Comparison of ENCODE assay signal across 9 cellular contexts in the genomic region with DNA sequence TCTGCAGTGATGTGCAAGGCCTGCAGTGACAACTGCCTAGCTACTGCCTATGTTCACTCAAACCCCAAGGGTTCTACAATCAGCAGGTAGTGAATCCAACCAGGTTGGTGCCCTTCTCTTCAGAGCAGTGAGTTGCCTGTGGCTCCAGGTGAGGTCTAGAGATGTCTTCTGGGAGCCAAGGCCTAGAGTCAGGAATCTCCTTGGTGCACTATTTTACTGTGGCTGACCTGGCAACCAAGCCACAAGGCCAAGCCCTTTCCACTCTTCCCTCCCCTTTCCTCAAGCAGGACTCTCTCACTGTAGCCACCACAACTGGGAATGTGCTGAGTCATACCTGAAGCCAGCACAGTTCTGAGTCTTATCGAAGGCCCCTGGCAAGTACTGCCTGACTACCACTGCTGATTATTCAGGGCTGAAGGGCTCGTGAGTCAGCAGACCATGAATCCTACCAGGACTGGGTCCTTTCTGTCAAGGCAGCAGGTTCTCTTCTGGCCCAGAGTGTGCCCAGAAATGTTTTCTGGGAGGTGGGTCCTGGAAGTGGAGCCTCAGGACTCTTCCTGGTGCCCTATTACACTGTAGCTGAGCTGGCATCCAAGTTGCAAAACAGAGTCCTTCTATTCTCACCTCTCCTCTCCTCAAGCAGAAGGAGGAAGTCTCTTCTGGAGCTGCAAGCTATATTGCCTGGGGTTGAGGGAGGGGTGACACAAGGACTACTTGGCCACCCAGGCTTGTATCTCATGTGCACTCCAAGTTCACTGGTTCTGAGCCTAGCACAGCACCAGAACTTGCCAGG.
A peak's percentile ranks its signal among the peaks of the same experiment; 100 is the strongest.
DNase-seq lines count a peak whose midpoint lies in the region; ATAC-seq and TF ChIP-seq lines count a peak whose summit lies in the region.
"Had no signal": no experiment of that assay in that cellular context is flagged by ENCODE, and none has a peak within 500 bp of the region (broad histone marks: within the 10 kb centered on the region; RNA-seq: fewer than 3 reads in every experiment).

No MANE protein-coding gene starts in this region.

- peak; percentile 43 for ATAC-seq in GM18498 (IDR thresholded peaks at IDR 0.05; ENCODE audit: unreplicated experiment)
- no peak for ATAC-seq in HG03520 (IDR thresholded peaks at IDR 0.05; ENCODE audit: unreplicated experiment)

- DNase-seq in RWPE1 (ENCODE audit: low spot score) (peak; percentile 63), fibroblast of mammary gland (ENCODE audit: low read depth) (peak; percentile 95), skeletal muscle cell (ENCODE audit: low read depth) (peak; percentile 79), substantia nigra (lab: John Stamatoyannopoulos, UW) (no peak), NK-92 (lab: John Stamatoyannopoulos, UW; ENCODE audit: unreplicated experiment) (no peak), superior temporal gyrus (ENCODE audit: extremely low spot score) (no peak)
- DNase-seq: anterior cingulate cortex had no signal

- POLR2A ChIA-PET in RWPE1 (lab: Yijun Ruan, JAX; ENCODE audit: low non-redundant PET), result no interaction called here

- TF ChIP-seq CTCF in RWPE1 (conservative IDR thresholded peaks at IDR 0.05; ENCODE audit: low read depth) (no peak), fibroblast of mammary gland (conservative IDR thresholded peaks at IDR 0.05; ENCODE audit: control insufficient read depth, insufficient read depth, low read depth, low read length) (no peak)

- H3K27ac ChIP-seq in RWPE1 (peak overlapping the region; percentile 54), substantia nigra (ENCODE audit: low read depth, low read length, poor library complexity, severe bottlenecking) (no peak overlapping the region)

- no peak overlapping the region for H3K4me3 ChIP-seq in fibroblast of mammary gland (ENCODE audit: control insufficient read depth, low read depth, low read length)
- no peak overlapping the region for H3K4me3 ChIP-seq in skeletal muscle cell (ENCODE audit: low read depth, low read length)

- CTCF ChIA-PET in RWPE1 (lab: Yijun Ruan, JAX), result no interaction called here

Comparison
In these comparisons a context has a peak if more than half of its experiments do, and no peak if none do; other contexts are left out.
1. DNase-seq: peak in RWPE1 (single experiment), fibroblast of mammary gland (single experiment) and skeletal muscle cell (single experiment); none in substantia nigra (0 of 49), NK-92 (single experiment) and superior temporal gyrus (single experiment).